10 cellular contexts compared by ENCODE assay signal in genomic region chr2:149860276-149860921, GRCh38.
A peak's percentile ranks its signal among the peaks of the same experiment; 100 is the strongest.
DNase-seq lines count a peak whose midpoint lies in the region; ATAC-seq and TF ChIP-seq lines count a peak whose summit lies in the region.
"Had no signal": no experiment of that assay in that cellular context is flagged by ENCODE, and none has a peak within 500 bp of the region (broad histone marks: within the 10 kb centered on the region; RNA-seq: fewer than 3 reads in every experiment).

No MANE protein-coding gene starts in this region.

- DNase-seq in AG10803 (ENCODE audit: low read depth) (peak; percentile 92), M059J (ENCODE audit: low read depth) (peak; percentile 92), fibroblast of gingiva (ENCODE audit: low read depth) (peak; percentile 69), nephron progenitor cell (no peak), ACHN (no peak), Calu3 (no peak), NCI-H146 treated with DMSO at 0.1 percent for 48 hours (lab: John Stamatoyannopoulos, UW; ENCODE audit: unreplicated experiment) (no peak)
- DNase-seq: activated effector memory CD4-positive, alpha-beta T cell treated with anti-CD3 and anti-CD28 coated beads, Interleukin-2, amount 50 U/mL, for 16 hours; stimulated activated CD4-positive, alpha-beta T cell treated with anti-CD3 and anti-CD28 coated beads, Interleukin-15, amount 100 ng/mL, for 24 hours had no signal

- H3K27me3 Mint-ChIP-seq in nephron progenitor cell (ENCODE audit: low read depth, poor library complexity): no peaks in the 10 kb centered on the region
- no peaks in the 10 kb centered on the region for H3K27me3 Mint-ChIP-seq in Calu3 (ENCODE audit: unreplicated experiment)

- H3K27ac Mint-ChIP-seq in nephron progenitor cell (peak overlapping the region; percentile 65), Calu3 (ENCODE audit: unreplicated experiment) (no peak overlapping the region)

- H3K4me3 Mint-ChIP-seq in nephron progenitor cell (no peak overlapping the region), Calu3 (ENCODE audit: low read depth, unreplicated experiment) (no peak overlapping the region)

- ATAC-seq in GM21576 (IDR thresholded peaks at IDR 0.05; ENCODE audit: unreplicated experiment): no peak

- CTCF ChIA-PET in Calu3 (lab: Charles Lee): no interaction called here

- in situ Hi-C loops in ACHN (cut with HindIII; ENCODE audit: low pct_ligation_motif_present, low pct_unique_long_range_greater_than_20kb, low sequenced_read_pairs): no loop called here

- H3K4me1 Mint-ChIP-seq in nephron progenitor cell (peaks cover 27% of the 10 kb centered on the region), Calu3 (ENCODE audit: low read depth, unreplicated experiment) (peaks cover 36% of the 10 kb centered on the region)

- no peak overlapping the region for H3K4me3 ChIP-seq in AG10803 (ENCODE audit: low read length)

- intact Hi-C loops in Calu3 (cut with micrococcal nuclease; ENCODE audit: unreplicated experiment): no loop called here

- H3K9me3 Mint-ChIP-seq in nephron progenitor cell: peaks cover 55% of the 10 kb centered on the region
- H3K9me3 Mint-ChIP-seq in Calu3 (ENCODE audit: low read depth, unreplicated experiment): peaks cover 5% of the 10 kb centered on the region

- H3K36me3 Mint-ChIP-seq in nephron progenitor cell (ENCODE audit: low read depth) (peaks cover 30% of the 10 kb centered on the region), Calu3 (ENCODE audit: insufficient read depth, unreplicated experiment) (no peaks in the 10 kb centered on the region)

- TF ChIP-seq CTCF in AG10803 (conservative IDR thresholded peaks at IDR 0.05; ENCODE audit: low read length) (no peak), nephron progenitor cell (IDR thresholded peaks at IDR 0.05) (no peak), Calu3 (IDR thresholded peaks at IDR 0.05; ENCODE audit: unreplicated experiment) (no peak)

- BruUV-seq in Calu3 (replicated peaks; lab: Mats Ljungman, UMichigan): no TSS peak

Comparison
In these comparisons a context has a peak if more than half of its experiments do, and no peak if none do; other contexts are left out.
1. DNase-seq: peak in AG10803 (single experiment), M059J (single experiment) and fibroblast of gingiva (single experiment); none in nephron progenitor cell (single experiment), ACHN (single experiment), Calu3 (single experiment) and NCI-H146 treated with DMSO at 0.1 percent for 48 hours (single experiment).